18 cellular contexts compared by ENCODE assay signal in genomic region chr1:184558691-184559090, GRCh38.
"Had no signal": no experiment of that assay in that cellular context is flagged by ENCODE, and none has a peak within 500 bp of the region (broad histone marks: within the 10 kb centered on the region; RNA-seq: fewer than 3 reads in every experiment).

No MANE protein-coding gene starts in this region.

- FAIRE-seq: endometrium, urothelium cell line had no signal

- H3K4me3 Mint-ChIP-seq: activated CD4-positive, alpha-beta memory T cell treated with anti-CD3 and anti-CD28 coated beads for 36 hours; activated CD4-positive, alpha-beta T cell treated with anti-CD3 and anti-CD28 coated beads for 36 hours; activated naive CD8-positive, alpha-beta T cell treated with anti-CD3 and anti-CD28 coated beads for 36 hours; nephron progenitor cell; T-cell; WTC11 had no signal

- H3K27ac Mint-ChIP-seq: activated CD4-positive, alpha-beta memory T cell treated with anti-CD3 and anti-CD28 coated beads for 36 hours; activated CD4-positive, alpha-beta T cell treated with anti-CD3 and anti-CD28 coated beads for 36 hours; activated naive CD8-positive, alpha-beta T cell treated with anti-CD3 and anti-CD28 coated beads for 36 hours; nephron progenitor cell; T-cell; WTC11 had no signal

- DNase-seq: activated CD4-positive, alpha-beta memory T cell treated with anti-CD3 and anti-CD28 coated beads for 36 hours; activated CD4-positive, alpha-beta T cell treated with anti-CD3 and anti-CD28 coated beads for 36 hours; activated naive CD8-positive, alpha-beta T cell treated with anti-CD3 and anti-CD28 coated beads for 36 hours; amygdala; central memory CD4-positive, alpha-beta T cell; colonic mucosa; esophagus squamous epithelium; glutamatergic neuron; nephron progenitor cell; nucleus accumbens; retina; stimulated activated CD8-positive, alpha-beta memory T cell treated with anti-CD3 and anti-CD28 coated beads, Interleukin-4, amount 100 ng/mL, for 48 hours; stimulated activated naive CD4-positive, alpha-beta T cell; T-cell had no signal

- H3K4me1 ChIP-seq: colonic mucosa had no signal

- H3K9me3 ChIP-seq: colonic mucosa, esophagus squamous epithelium had no signal

- H3K36me3 Mint-ChIP-seq: activated CD4-positive, alpha-beta memory T cell treated with anti-CD3 and anti-CD28 coated beads for 36 hours; activated naive CD8-positive, alpha-beta T cell treated with anti-CD3 and anti-CD28 coated beads for 36 hours; T-cell; WTC11 had no signal

- H3K9me3 Mint-ChIP-seq: activated CD4-positive, alpha-beta memory T cell treated with anti-CD3 and anti-CD28 coated beads for 36 hours; activated naive CD8-positive, alpha-beta T cell treated with anti-CD3 and anti-CD28 coated beads for 36 hours; nephron progenitor cell; T-cell; WTC11 had no signal

- H3K27ac ChIP-seq: colonic mucosa had no signal

- ATAC-seq: activated CD4-positive, alpha-beta T cell treated with anti-CD3 and anti-CD28 coated beads for 36 hours; SK-N-SH treated with all-trans-retinoic acid at 6 μM for 48 hours; T-cell; WTC11 had no signal

- H3K4me1 Mint-ChIP-seq: activated CD4-positive, alpha-beta T cell treated with anti-CD3 and anti-CD28 coated beads for 36 hours; activated naive CD8-positive, alpha-beta T cell treated with anti-CD3 and anti-CD28 coated beads for 36 hours; T-cell had no signal

- H3K36me3 ChIP-seq: colonic mucosa, esophagus squamous epithelium had no signal

- H3K4me3 ChIP-seq: colonic mucosa, esophagus squamous epithelium had no signal

- H3K27me3 ChIP-seq: colonic mucosa, esophagus squamous epithelium had no signal
